Comparison of ENCODE assay signal across 30 cellular contexts in genomic region chr9:133182151-133182550, GRCh38. TPM values are rescaled to one million over a fixed set of nuclear protein-coding genes. Genes with fewer than 3 reads are reported as not detected.
"Had no signal": no experiment of that assay in that cellular context is flagged by ENCODE, and none has a peak within 500 bp of the region (broad histone marks: within the 10 kb centered on the region; RNA-seq: fewer than 3 reads in every experiment).

No MANE protein-coding gene starts in this region.

- H3K36me3 ChIP-seq: heart right ventricle, left ventricle myocardium inferior, neural progenitor cell, pancreas, prostate gland, stomach, thoracic aorta, tibial artery, upper lobe of right lung had no signal

- DNase-seq: heart right ventricle; islet precursor cell; left ventricle myocardium inferior; naive B cell; natural killer cell; nephron progenitor cell; pancreas; retina; right cardiac atrium; stimulated activated CD4-positive, alpha-beta T cell treated with anti-CD3 and anti-CD28 coated beads, Interleukin-12 subunit alpha, Interleukin-12 subunit beta, amount 100 ng/mL, for 4 hours; stimulated activated CD4-positive, alpha-beta T cell treated with anti-CD3 and anti-CD28 coated beads, Interleukin-15, amount 100 ng/mL, for 24 hours; stimulated activated CD4-positive, alpha-beta T cell treated with anti-CD3 and anti-CD28 coated beads, Interleukin-2, amount 100 ng/mL, for 24 hours; stimulated activated CD4-positive, alpha-beta T cell treated with anti-CD3 and anti-CD28 coated beads, Interleukin-4, amount 100 ng/mL, for 1 hour; stimulated activated naive B cell treated with anti-CD40 and anti-IgM and Interleukin-4, amounts not matched to agents 10 μg/mL and 1 μg/mL and 100 μg/mL, for 72 hours; stimulated activated naive CD8-positive, alpha-beta T cell treated with anti-CD3 and anti-CD28 coated beads, Interleukin-15, Interleukin-2, amounts not matched to agents 100 U/mL and 50 U/mL, for 24 hours; stomach; tibial artery; trophoblast cell; upper lobe of right lung had no signal

- H3K9me3 Mint-ChIP-seq: mesothelial cell of epicardium; naive B cell; natural killer cell; nephron progenitor cell; neural progenitor cell; stimulated activated naive B cell treated with anti-CD40 and anti-IgM and Interleukin-4, amounts not matched to agents 10 μg/mL and 1 μg/mL and 100 μg/mL, for 72 hours had no signal

- H3K4me3 ChIP-seq: heart right ventricle, hepatocyte, left ventricle myocardium inferior, lung, neural progenitor cell, pancreas, prostate gland, smooth muscle cell, stomach, thoracic aorta, tibial artery, upper lobe of right lung had no signal

- H3K4me1 ChIP-seq: neural progenitor cell, pancreas, prostate gland had no signal

- H2AFZ ChIP-seq: hepatocyte, neural progenitor cell had no signal

- H3K27ac Mint-ChIP-seq: mesothelial cell of epicardium; naive B cell; natural killer cell; nephron progenitor cell; neural progenitor cell; stimulated activated naive B cell treated with anti-CD40 and anti-IgM and Interleukin-4, amounts not matched to agents 10 μg/mL and 1 μg/mL and 100 μg/mL, for 72 hours had no signal

- H3K9ac ChIP-seq: neural progenitor cell had no signal

- H3K4me2 ChIP-seq: hepatocyte, neural progenitor cell, smooth muscle cell had no signal

- H3K36me3 Mint-ChIP-seq: mesothelial cell of epicardium; naive B cell; natural killer cell; neural progenitor cell; stimulated activated naive B cell treated with anti-CD40 and anti-IgM and Interleukin-4, amounts not matched to agents 10 μg/mL and 1 μg/mL and 100 μg/mL, for 72 hours had no signal

- H3K27me3 ChIP-seq: hepatocyte, pancreas had no signal

- H3K27ac ChIP-seq: heart right ventricle, hepatocyte, left ventricle myocardium inferior, neural progenitor cell, pancreas, prostate gland, stomach, thoracic aorta, tibial artery, upper lobe of right lung had no signal

- H3K4me3 Mint-ChIP-seq: mesothelial cell of epicardium; naive B cell; natural killer cell; nephron progenitor cell; neural progenitor cell; stimulated activated naive B cell treated with anti-CD40 and anti-IgM and Interleukin-4, amounts not matched to agents 10 μg/mL and 1 μg/mL and 100 μg/mL, for 72 hours had no signal

- H3K79me2 ChIP-seq: hepatocyte had no signal

- H3K9me3 ChIP-seq: heart right ventricle, left ventricle myocardium inferior, pancreas, prostate gland, stomach, thoracic aorta, tibial artery, upper lobe of right lung had no signal

RNA-seq across cellular contexts. Expression of gene OBP2B, which starts 26.9 kb away (rescaled TPM):
- total RNA-seq: hepatocyte, kidney epithelial cell, left ventricle myocardium inferior, lung, mesothelial cell of epicardium, mononuclear cell, natural killer cell, omental fat pad, pancreas, right cardiac atrium, skeletal muscle tissue, smooth muscle cell, stomach, thoracic aorta, upper lobe of right lung had no signal
- polyA plus RNA-seq: heart right ventricle, hepatocyte, lung, pancreas, right cardiac atrium, smooth muscle cell, stomach had no signal
